Comparison of ENCODE assay signal across 8 cellular contexts in genomic region chr6:31068738-31069340, GRCh38. TPM values are rescaled to one million over a fixed set of nuclear protein-coding genes. Genes with fewer than 3 reads are reported as not detected.
DNase-seq lines count a peak whose midpoint lies in the region; ATAC-seq, FAIRE-seq and TF ChIP-seq lines count a peak whose summit lies in the region.

No MANE protein-coding gene starts in this region.

- no peak overlapping the region for H2AFZ ChIP-seq in endothelial cell of umbilical vein (ENCODE audit: low read depth, low read length)

- no peaks in the 10 kb centered on the region for H3K79me2 ChIP-seq in endothelial cell of umbilical vein (ENCODE audit: control insufficient read depth, insufficient read depth, low read length)

- TF ChIP-seq CTCF in endothelial cell of umbilical vein (IDR thresholded peaks at IDR 0.05; ENCODE audit: extremely low read depth in 1 of 2, insufficient read depth in 1 of 2, low read depth in 1 of 2, low read length in 2 of 2): peak; percentile 82 to 91

- H3K27ac ChIP-seq in endothelial cell of umbilical vein (ENCODE audit: insufficient read depth, low read depth, low read length): no peak overlapping the region

- peaks cover 6% of the 10 kb centered on the region for H3K4me1 ChIP-seq in endothelial cell of umbilical vein (ENCODE audit: control insufficient read depth, extremely low read depth, insufficient read depth, low read length)

- no peaks in the 10 kb centered on the region for H4K20me1 ChIP-seq in endothelial cell of umbilical vein (replicated peaks; ENCODE audit: control insufficient read depth, extremely low read depth, insufficient read depth, low read length)

- H3K36me3 ChIP-seq in endothelial cell of umbilical vein (ENCODE audit: control insufficient read depth in 2 of 2, extremely low read depth in 1 of 2, insufficient read depth in 2 of 2, low read length in 2 of 2): no peaks in the 10 kb centered on the region

- TF ChIP-seq POLR2A in endothelial cell of umbilical vein (IDR thresholded peaks at IDR 0.05; ENCODE audit: low read depth, low read length): no peak

- intact Hi-C loops in endothelial cell of umbilical vein (cut with micrococcal nuclease): loop anchor here (1.0 kb wide), 2 partner anchors 11 to 154 kb away; no protein-coding TSS in a partner anchor

- no peak overlapping the region for H3K4me3 ChIP-seq in endothelial cell of umbilical vein (replicated peaks in 1 of 3; ENCODE audit: insufficient read depth in 1 of 3, low read depth in 1 of 3, low read length in 3 of 3)

- no peaks in the 10 kb centered on the region for H3K9me1 ChIP-seq in endothelial cell of umbilical vein (replicated peaks; ENCODE audit: control insufficient read depth, extremely low read depth, insufficient read depth, low read length)

- dilution Hi-C loops in endothelial cell of umbilical vein (cut with MboI; ENCODE audit: extremely low pct_ligation_motif_present, low sequenced_read_pairs): no loop called here

- in situ Hi-C loops in Caki2 (cut with HindIII; ENCODE audit: low pct_unique_long_range_greater_than_20kb, low sequenced_read_pairs): no loop called here

- POLR2A ChIA-PET in endothelial cell of umbilical vein (lab: Charles Lee): no interaction called here

- no TSS peak for BruUV-seq in endothelial cell of umbilical vein (replicated peaks; lab: Mats Ljungman, UMichigan)

- peak; percentile 96 for FAIRE-seq in endothelial cell of umbilical vein (lab: Jason Lieb, UNC)

- no peak overlapping the region for H3K4me2 ChIP-seq in endothelial cell of umbilical vein (ENCODE audit: insufficient read depth, low read length)

- CTCF ChIA-PET in endothelial cell of umbilical vein (lab: Charles Lee): interaction anchor here (0.8 to 4.4 kb wide), 8 partner anchors 11 to 338 kb away, joined by 3 to 87 read pairs (median 34); partner anchors contain the start of genes MUCL3 and VARS2

- peak; percentile 63 for ATAC-seq in HG03439 (IDR thresholded peaks at IDR 0.05; ENCODE audit: unreplicated experiment)
- no peak for ATAC-seq in GM21447 (IDR thresholded peaks at IDR 0.05; ENCODE audit: unreplicated experiment)

- H3K27me3 ChIP-seq in endothelial cell of umbilical vein (ENCODE audit: control insufficient read depth in 2 of 2, insufficient read depth in 2 of 2, low read length in 2 of 2): peaks cover 5 to 8% of the 10 kb centered on the region in 2 experiments

- H3K9me3 ChIP-seq in endothelial cell of umbilical vein (replicated peaks; ENCODE audit: control insufficient read depth, insufficient read depth, low read length): no peaks in the 10 kb centered on the region

- peak; percentile 82 for DNase-seq in Caki2 (ENCODE audit: low read depth)
- peak; percentile 48 for DNase-seq in NOMO-1 treated with dmso at 0.1 percent for 144 hours (lab: John Stamatoyannopoulos, UW; ENCODE audit: unreplicated experiment)
- DNase-seq in activated CD8-positive, alpha-beta memory T cell treated with anti-CD3 and anti-CD28 coated beads for 48 hours (ENCODE audit: low read depth in 2 of 3, low spot score in 2 of 3): peak; percentile 23 to 44 (median 26)
- peak; percentile 73 for DNase-seq in endothelial cell of umbilical vein (ENCODE audit: low read depth, low spot score)
- peak; percentile 82 for DNase-seq in middle frontal gyrus (ENCODE audit: extremely low spot score, low spot score)
- peak; percentile 82 for DNase-seq in stimulated activated CD8-positive, alpha-beta memory T cell treated with anti-CD3 and anti-CD28 coated beads, Interleukin-4, amount 100 ng/mL, for 48 hours

- H3K9ac ChIP-seq in endothelial cell of umbilical vein (replicated peaks; ENCODE audit: extremely low read depth, insufficient read depth, low read length): no peak overlapping the region

TF ChIP-seq in endothelial cell of umbilical vein, 7 proteins besides CTCF, POLR2A, EP300 and RAD21:
- no peak for TF ChIP-seq MYC (IDR thresholded peaks at IDR 0.05; ENCODE audit: low read depth, low read length)
- no peak for TF ChIP-seq GATA2 (IDR thresholded peaks at IDR 0.05; ENCODE audit: insufficient read depth, insufficient read length, low read depth, low read length)
- TF ChIP-seq EZH2 (IDR thresholded peaks at IDR 0.05; ENCODE audit: borderline replicate concordance, low read depth, low read length, severe bottlenecking): no peak
- TF ChIP-seq FOS (IDR thresholded peaks at IDR 0.05; ENCODE audit: borderline replicate concordance, insufficient read depth, low read length): no peak
- TF ChIP-seq MAX (IDR thresholded peaks at IDR 0.05; ENCODE audit: insufficient read depth, insufficient read length): no peak
- no peak for TF ChIP-seq POLR2AphosphoS5 (IDR thresholded peaks at IDR 0.05; ENCODE audit: insufficient read depth, low read depth, low read length)
- TF ChIP-seq JUN (IDR thresholded peaks at IDR 0.05; ENCODE audit: borderline replicate concordance, insufficient read depth, insufficient read length, low read depth): no peak

RNA-seq across cellular contexts. Expression of gene C6orf15, which starts 43.5 kb away (rescaled TPM):
- total RNA-seq in Caki2 (2014; rRNA removed; shearing (Covaris generic); ENCODE audit: low replicate concordance): not detected in 2 replicates
- total RNA-seq in endothelial cell of umbilical vein: not detected in 2 replicates
- polyA plus RNA-seq in endothelial cell of umbilical vein: not detected in 2 replicates
- not detected in 2 replicates for polyA plus RNA-seq in endothelial cell of umbilical vein (2011; cell fraction: cytosol; rRNA removed)
- not detected in 2 replicates for polyA plus RNA-seq in endothelial cell of umbilical vein (2011; cell fraction: nucleus; rRNA removed)
- polyA plus RNA-seq in endothelial cell of umbilical vein (2012): not detected in 2 replicates
- polyA minus RNA-seq in endothelial cell of umbilical vein: not detected in 2 replicates
- polyA minus RNA-seq in endothelial cell of umbilical vein (2011; cell fraction: cytosol; rRNA and poly(A)+ RNA removed): not detected
- not detected in 2 replicates for polyA minus RNA-seq in endothelial cell of umbilical vein (2011; cell fraction: nucleus; rRNA and poly(A)+ RNA removed)

RNA-seq across cellular contexts. Expression of gene PSORS1C1, which starts 45.8 kb away (rescaled TPM):
- total RNA-seq in Caki2 (2014; rRNA removed; shearing (Covaris generic); ENCODE audit: low replicate concordance): 0.20 and 1.8 TPM in 2 replicates
- total RNA-seq in endothelial cell of umbilical vein: 9.2 and 13.2 TPM in 2 replicates
- polyA plus RNA-seq in endothelial cell of umbilical vein: 1.1 TPM in 2 replicates
- 1.2 and 1.3 TPM in 2 replicates for polyA plus RNA-seq in endothelial cell of umbilical vein (2011; cell fraction: cytosol; rRNA removed)
- 3.8 and 4.5 TPM in 2 replicates for polyA plus RNA-seq in endothelial cell of umbilical vein (2011; cell fraction: nucleus; rRNA removed)
- polyA plus RNA-seq in endothelial cell of umbilical vein (2012): 2.0 and 2.1 TPM in 2 replicates
- polyA minus RNA-seq in endothelial cell of umbilical vein: 2.3 and 4.6 TPM in 2 replicates
- 1.8 TPM for polyA minus RNA-seq in endothelial cell of umbilical vein (2011; cell fraction: cytosol; rRNA and poly(A)+ RNA removed)
- 2.5 and 3.4 TPM in 2 replicates for polyA minus RNA-seq in endothelial cell of umbilical vein (2011; cell fraction: nucleus; rRNA and poly(A)+ RNA removed)

RNA-seq across cellular contexts. Expression of gene CDSN, which starts 51.4 kb away (rescaled TPM):
- total RNA-seq in Caki2 (2014; rRNA removed; shearing (Covaris generic); ENCODE audit: low replicate concordance): not detected in 2 replicates
- not detected in 2 replicates for total RNA-seq in endothelial cell of umbilical vein
- 0.03 TPM in 1 of 2 replicates, not detected in the other for polyA plus RNA-seq in endothelial cell of umbilical vein
- 0.03 TPM in 1 of 2 replicates, not detected in the other for polyA plus RNA-seq in endothelial cell of umbilical vein (2011; cell fraction: cytosol; rRNA removed)
- not detected in 2 replicates for polyA plus RNA-seq in endothelial cell of umbilical vein (2011; cell fraction: nucleus; rRNA removed)
- not detected in 2 replicates for polyA plus RNA-seq in endothelial cell of umbilical vein (2012)
- not detected in 2 replicates for polyA minus RNA-seq in endothelial cell of umbilical vein
- polyA minus RNA-seq in endothelial cell of umbilical vein (2011; cell fraction: cytosol; rRNA and poly(A)+ RNA removed): not detected
- 0.24 TPM in 1 of 2 replicates, not detected in the other for polyA minus RNA-seq in endothelial cell of umbilical vein (2011; cell fraction: nucleus; rRNA and poly(A)+ RNA removed)

RNA-seq across cellular contexts. Expression of gene MUC22, which starts 58.6 kb away (rescaled TPM):
- total RNA-seq in Caki2 (2014; rRNA removed; shearing (Covaris generic); ENCODE audit: low replicate concordance): not detected in 2 replicates
- not detected in 2 replicates for total RNA-seq in endothelial cell of umbilical vein
- not detected in 2 replicates for polyA plus RNA-seq in endothelial cell of umbilical vein
- polyA plus RNA-seq in endothelial cell of umbilical vein (2011; cell fraction: cytosol; rRNA removed): not detected in 2 replicates
- polyA plus RNA-seq in endothelial cell of umbilical vein (2011; cell fraction: nucleus; rRNA removed): not detected in 2 replicates
- polyA plus RNA-seq in endothelial cell of umbilical vein (2012): not detected in 2 replicates
- polyA minus RNA-seq in endothelial cell of umbilical vein: not detected in 2 replicates
- not detected for polyA minus RNA-seq in endothelial cell of umbilical vein (2011; cell fraction: cytosol; rRNA and poly(A)+ RNA removed)
- not detected in 2 replicates for polyA minus RNA-seq in endothelial cell of umbilical vein (2011; cell fraction: nucleus; rRNA and poly(A)+ RNA removed)

Comparison
In these comparisons a context has a peak if more than half of its experiments do, and no peak if none do; other contexts are left out.
1. DNase-seq: peak in every context shown above with its lines; median percentile 82 in Caki2; 82 in middle frontal gyrus; 82 in stimulated activated CD8-positive, alpha-beta memory T cell treated with anti-CD3 and anti-CD28 coated beads, Interleukin-4, amount 100 ng/mL, for 48 hours; 73 in endothelial cell of umbilical vein; 48 in NOMO-1 treated with dmso at 0.1 percent for 144 hours; 26 in activated CD8-positive, alpha-beta memory T cell treated with anti-CD3 and anti-CD28 coated beads for 48 hours.